ENCODE assay signal across 8 cellular contexts in the genomic region with DNA sequence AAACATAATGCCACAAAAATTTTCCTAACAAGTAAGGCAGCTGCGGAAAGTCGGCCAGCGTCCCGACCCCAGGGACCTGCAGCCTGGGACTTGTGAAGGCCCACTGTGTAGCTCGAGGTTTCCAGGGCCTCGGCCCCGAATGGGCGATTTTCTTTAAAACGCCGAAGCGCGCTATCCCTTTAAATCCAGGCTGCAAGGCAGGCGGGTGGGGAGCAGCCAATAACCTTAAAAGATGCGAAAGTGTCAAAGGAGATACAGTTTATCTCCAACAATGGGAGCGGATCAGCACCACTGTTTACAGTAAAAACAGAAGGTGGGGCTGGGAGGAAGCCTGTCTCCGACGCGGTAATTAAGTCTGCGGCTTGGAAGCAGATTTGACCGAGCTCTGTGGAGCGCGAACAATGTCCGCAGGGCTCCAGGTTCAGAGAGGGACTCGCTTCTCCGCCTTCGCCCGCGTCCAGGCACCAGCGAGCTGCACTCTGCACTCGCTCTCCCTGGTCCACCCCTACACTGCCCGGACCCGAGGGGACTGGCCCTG. TPM values are rescaled to one million over a fixed set of nuclear protein-coding genes. Genes with fewer than 3 reads are reported as not detected.
DNase-seq lines count a peak whose midpoint lies in the region; ATAC-seq and TF ChIP-seq lines count a peak whose summit lies in the region.

No MANE protein-coding gene starts in this region.

- peak; percentile 1 for ATAC-seq in GM18873 (IDR thresholded peaks at IDR 0.05; ENCODE audit: low FRiP score, unreplicated experiment)

- TF ChIP-seq CTCF in left ventricle myocardium inferior (IDR thresholded peaks at IDR 0.05; ENCODE audit: borderline replicate concordance) = no peak

- H3K27ac ChIP-seq in left ventricle myocardium inferior (replicated peaks) = peak overlapping the region; percentile 96

- H3K9me3 ChIP-seq in adipocyte (ENCODE audit: control insufficient read depth, low read length) = no peaks in the 10 kb centered on the region
- H3K9me3 ChIP-seq in left ventricle myocardium inferior (replicated peaks) = no peaks in the 10 kb centered on the region

- H3K27me3 ChIP-seq in adipocyte (replicated peaks; ENCODE audit: control insufficient read depth, insufficient read depth, low read length) (no peaks in the 10 kb centered on the region), left ventricle myocardium inferior (ENCODE audit: low read depth) (no peaks in the 10 kb centered on the region)

- DNase-seq in AG08396 (ENCODE audit: low spot score) (peak; percentile 28), NCI-H345 (lab: John Stamatoyannopoulos, UW) (peak; percentile 61), adipocyte (ENCODE audit: low read depth) (peak; percentile 72), left ventricle myocardium inferior (peak; percentile 27), posterior vena cava (ENCODE audit: low spot score) (peak; percentile 87), SKM-1 treated with dmso at 0.1 percent for 144 hours (lab: John Stamatoyannopoulos, UW; ENCODE audit: unreplicated experiment) (no peak), SKM-1 (lab: John Stamatoyannopoulos, UW; ENCODE audit: unreplicated experiment) (no peak)

- H3K9ac ChIP-seq in adipocyte (ENCODE audit: low read length) = peak overlapping the region; percentile 89

- intact Hi-C loops in left ventricle myocardium inferior (cut with micrococcal nuclease) = loop anchor here (5.0 to 10.0 kb wide), 2 partner anchors 74 to 327 kb away; no protein-coding TSS in a partner anchor
- intact Hi-C loops in posterior vena cava (cut with DNase I) = loop anchor here (5.0 to 10.0 kb wide), 3 partner anchors 324 to 386 kb away; a partner anchor contains a TSS

- H3K4me1 ChIP-seq in adipocyte (ENCODE audit: control insufficient read depth, insufficient read depth, low read length) (peaks cover 47% of the 10 kb centered on the region), left ventricle myocardium inferior (peaks cover 50% of the 10 kb centered on the region)

- H3K4me3 ChIP-seq in adipocyte (ENCODE audit: low read length) = peak overlapping the region; percentile 98
- peak overlapping the region; percentile 98 for H3K4me3 ChIP-seq in left ventricle myocardium inferior

- H3K36me3 ChIP-seq in adipocyte (ENCODE audit: control insufficient read depth, insufficient read depth, low read length, severe bottlenecking) = no peaks in the 10 kb centered on the region
- H3K36me3 ChIP-seq in left ventricle myocardium inferior = no peaks in the 10 kb centered on the region

RNA-seq across cellular contexts. Expression of a gene that starts 1.6 kb away (rescaled TPM):
- total RNA-seq in left ventricle myocardium inferior = 5.7 TPM
- total RNA-seq in posterior vena cava = 10 to 100 TPM; 14.0 to 15.3 TPM

Comparison
In these comparisons a context has a peak if more than half of its experiments do, and no peak if none do; other contexts are left out.
1. DNase-seq: peak in AG08396 (single experiment), NCI-H345 (single experiment), adipocyte (single experiment), left ventricle myocardium inferior (single experiment) and posterior vena cava (single experiment); none in SKM-1 treated with dmso at 0.1 percent for 144 hours (single experiment) and SKM-1 (single experiment).